ENCODE assay signal across 8 cellular contexts in the genomic region with DNA sequence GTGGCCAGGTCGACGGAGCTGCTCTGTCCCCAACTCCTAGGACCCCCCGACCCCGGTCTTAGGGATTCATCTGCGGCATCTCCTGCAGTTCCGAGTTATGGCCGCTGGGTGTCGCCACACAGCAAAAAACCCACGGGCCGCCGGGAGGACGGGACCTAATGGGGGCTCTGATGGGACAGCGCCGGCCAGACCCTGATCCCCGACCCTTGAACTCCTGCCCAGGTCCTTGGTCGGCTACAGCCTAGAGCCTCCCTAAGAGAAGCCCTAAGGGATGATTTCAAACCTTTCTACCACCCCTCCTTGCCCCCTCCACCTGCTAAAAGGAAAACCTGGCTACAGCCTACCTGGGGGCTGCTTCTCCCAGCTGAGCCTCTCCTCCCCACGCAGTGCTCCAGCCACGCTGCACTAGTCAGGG.
DNase-seq lines count a peak whose midpoint lies in the region; ATAC-seq and TF ChIP-seq lines count a peak whose summit lies in the region.

No MANE protein-coding gene starts in this region.

- ATAC-seq in SK-N-SH treated with all-trans-retinoic acid at 6 μM for 48 hours (peak; percentile 60), GM21447 (IDR thresholded peaks at IDR 0.05; ENCODE audit: unreplicated experiment) (no peak), GM21576 (IDR thresholded peaks at IDR 0.05; ENCODE audit: unreplicated experiment) (no peak)

- DNase-seq in NCI-H748 (lab: John Stamatoyannopoulos, UW; ENCODE audit: unreplicated experiment) (peak; percentile 37), NCI-H748 treated with DMSO at 0.1 percent for 48 hours (lab: John Stamatoyannopoulos, UW) (no peak), iPS-NIHi11 (ENCODE audit: low spot score) (peak; percentile 88)
- peak; percentile 41 to 50 for DNase-seq in stimulated activated CD4-positive, alpha-beta T cell treated with anti-CD3 and anti-CD28 coated beads, Interleukin-2, amount 100 ng/mL, for 48 hours

- peak overlapping the region; percentile 5 for H3K27ac ChIP-seq in angular gyrus (ENCODE audit: low read depth, low read length)

TF ChIP-seq in SK-N-SH treated with all-trans-retinoic acid at 6 μM for 48 hours, 23 proteins besides CTCF, POLR2A, EP300 and RAD21:
- TF ChIP-seq OSR1 (CRISPR knock-in tag; IDR thresholded peaks at IDR 0.05) (no peak), SNAI2 (CRISPR knock-in tag; IDR thresholded peaks at IDR 0.05) (no peak), ESRRG (CRISPR knock-in tag; IDR thresholded peaks at IDR 0.05) (no peak), TOX (CRISPR knock-in tag; IDR thresholded peaks at IDR 0.05; ENCODE audit: borderline replicate concordance) (no peak), TCF4 (CRISPR knock-in tag; IDR thresholded peaks at IDR 0.05; ENCODE audit: borderline replicate concordance) (no peak), GLIS3 (CRISPR knock-in tag; IDR thresholded peaks at IDR 0.05) (no peak), ZNF70 (CRISPR knock-in tag; IDR thresholded peaks at IDR 0.05) (no peak), ARNTL (CRISPR knock-in tag; IDR thresholded peaks at IDR 0.05; ENCODE audit: borderline replicate concordance, low read depth) (no peak), RARB (CRISPR knock-in tag; IDR thresholded peaks at IDR 0.05) (no peak)
- TF ChIP-seq, protein P1, sequence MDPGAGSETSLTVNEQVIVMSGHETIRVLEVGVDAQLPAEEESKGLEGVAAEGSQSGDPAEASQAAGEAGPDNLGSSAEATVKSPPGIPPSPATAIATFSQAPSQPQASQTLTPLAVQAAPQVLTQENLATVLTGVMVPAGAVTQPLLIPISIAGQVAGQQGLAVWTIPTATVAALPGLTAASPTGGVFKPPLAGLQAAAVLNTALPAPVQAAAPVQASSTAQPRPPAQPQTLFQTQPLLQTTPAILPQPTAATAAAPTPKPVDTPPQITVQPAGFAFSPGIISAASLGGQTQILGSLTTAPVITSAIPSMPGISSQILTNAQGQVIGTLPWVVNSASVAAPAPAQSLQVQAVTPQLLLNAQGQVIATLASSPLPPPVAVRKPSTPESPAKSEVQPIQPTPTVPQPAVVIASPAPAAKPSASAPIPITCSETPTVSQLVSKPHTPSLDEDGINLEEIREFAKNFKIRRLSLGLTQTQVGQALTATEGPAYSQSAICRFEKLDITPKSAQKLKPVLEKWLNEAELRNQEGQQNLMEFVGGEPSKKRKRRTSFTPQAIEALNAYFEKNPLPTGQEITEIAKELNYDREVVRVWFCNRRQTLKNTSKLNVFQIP (CRISPR knock-in tag; IDR thresholded peaks at IDR 0.05; ENCODE audit: borderline replicate concordance, low read depth) = no peak
- TF ChIP-seq, protein P2, sequence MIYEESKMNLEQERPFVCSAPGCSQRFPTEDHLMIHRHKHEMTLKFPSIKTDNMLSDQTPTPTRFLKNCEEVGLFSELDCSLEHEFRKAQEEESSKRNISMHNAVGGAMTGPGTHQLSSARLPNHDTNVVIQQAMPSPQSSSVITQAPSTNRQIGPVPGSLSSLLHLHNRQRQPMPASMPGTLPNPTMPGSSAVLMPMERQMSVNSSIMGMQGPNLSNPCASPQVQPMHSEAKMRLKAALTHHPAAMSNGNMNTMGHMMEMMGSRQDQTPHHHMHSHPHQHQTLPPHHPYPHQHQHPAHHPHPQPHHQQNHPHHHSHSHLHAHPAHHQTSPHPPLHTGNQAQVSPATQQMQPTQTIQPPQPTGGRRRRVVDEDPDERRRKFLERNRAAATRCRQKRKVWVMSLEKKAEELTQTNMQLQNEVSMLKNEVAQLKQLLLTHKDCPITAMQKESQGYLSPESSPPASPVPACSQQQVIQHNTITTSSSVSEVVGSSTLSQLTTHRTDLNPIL (CRISPR knock-in tag; IDR thresholded peaks at IDR 0.05; ENCODE audit: low read depth) = no peak
